In the genomic region with DNA sequence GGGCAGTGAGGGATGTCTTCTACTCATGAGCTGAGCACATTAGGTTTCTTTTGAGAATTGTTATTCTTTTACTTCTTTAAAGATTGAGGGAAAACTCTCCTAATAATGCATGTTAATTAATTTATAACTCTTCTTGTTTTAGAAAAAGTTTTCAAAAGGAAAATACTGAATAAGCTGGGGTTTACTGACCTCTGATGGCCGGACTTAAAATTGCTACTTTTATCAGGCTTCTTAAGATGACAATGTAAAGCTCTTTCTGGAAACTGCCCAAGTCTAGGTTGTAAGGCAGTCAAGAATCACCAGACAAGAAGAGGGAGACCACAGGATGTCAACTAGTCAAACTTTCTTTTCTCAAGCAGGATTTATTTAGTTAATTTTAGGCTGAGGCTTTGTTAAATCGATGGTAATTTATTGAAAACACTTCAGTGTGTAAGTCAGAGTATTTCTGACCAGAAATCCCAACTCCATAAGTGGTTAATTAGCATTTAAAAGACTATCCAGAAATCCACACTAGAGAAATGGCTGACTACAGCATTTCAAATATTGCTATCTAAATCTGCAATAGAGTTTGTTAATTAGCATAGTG, we compare ENCODE assay signal across 9 cellular contexts.
DNase-seq lines count a peak whose midpoint lies in the region; ATAC-seq and TF ChIP-seq lines count a peak whose summit lies in the region.
"Had no signal": no experiment of that assay in that cellular context is flagged by ENCODE, and none has a peak within 500 bp of the region (broad histone marks: within the 10 kb centered on the region; RNA-seq: fewer than 3 reads in every experiment).

No MANE protein-coding gene starts in this region.

- no peak overlapping the region for H3K27ac Mint-ChIP-seq in CD14-positive monocyte
- no peak overlapping the region for H3K27ac Mint-ChIP-seq in activated T-helper 2 cell treated with anti-CD3 and anti-CD28 coated beads, Interferon-gamma antibody, Interleukin-2, Interleukin-4, amounts not matched to agents 10 μg/mL and 5 μg/mL and 100 μg/mL, durations not matched to agents 14 hours and 24 hours and 36 hours
- H3K27ac Mint-ChIP-seq in naive thymus-derived CD4-positive, alpha-beta T cell: no peak overlapping the region

- H3K27me3 Mint-ChIP-seq in CD14-positive monocyte (ENCODE audit: low read depth in 3 of 3): no peaks in the 10 kb centered on the region
- no peaks in the 10 kb centered on the region for H3K27me3 Mint-ChIP-seq in activated T-helper 2 cell treated with anti-CD3 and anti-CD28 coated beads, Interferon-gamma antibody, Interleukin-2, Interleukin-4, amounts not matched to agents 10 μg/mL and 5 μg/mL and 100 μg/mL, durations not matched to agents 14 hours and 24 hours and 36 hours (ENCODE audit: low read depth)
- H3K27me3 Mint-ChIP-seq in naive thymus-derived CD4-positive, alpha-beta T cell: peaks cover 0 to 12% (median 0%) of the 10 kb centered on the region in 5 donors

- peaks cover 5% of the 10 kb centered on the region for H3K4me1 Mint-ChIP-seq in CD14-positive monocyte
- no peaks in the 10 kb centered on the region for H3K4me1 Mint-ChIP-seq in activated T-helper 2 cell treated with anti-CD3 and anti-CD28 coated beads, Interferon-gamma antibody, Interleukin-2, Interleukin-4, amounts not matched to agents 10 μg/mL and 5 μg/mL and 100 μg/mL, durations not matched to agents 14 hours and 24 hours and 36 hours (ENCODE audit: low read depth)
- H3K4me1 Mint-ChIP-seq in naive thymus-derived CD4-positive, alpha-beta T cell: no peaks in the 10 kb centered on the region

- H3K4me3 ChIP-seq in body of pancreas: no peak overlapping the region
- H3K4me3 ChIP-seq in naive thymus-derived CD4-positive, alpha-beta T cell (ENCODE audit: low read length): no peak overlapping the region

- H3K4me3 Mint-ChIP-seq in CD14-positive monocyte: no peak overlapping the region
- H3K4me3 Mint-ChIP-seq in activated T-helper 2 cell treated with anti-CD3 and anti-CD28 coated beads, Interferon-gamma antibody, Interleukin-2, Interleukin-4, amounts not matched to agents 10 μg/mL and 5 μg/mL and 100 μg/mL, durations not matched to agents 14 hours and 24 hours and 36 hours (ENCODE audit: low read depth): no peak overlapping the region
- no peak overlapping the region for H3K4me3 Mint-ChIP-seq in naive thymus-derived CD4-positive, alpha-beta T cell

- ATAC-seq in GM21576 (IDR thresholded peaks at IDR 0.05; ENCODE audit: unreplicated experiment) (peak; percentile 56), body of pancreas (peak; percentile 48), GM19023 (IDR thresholded peaks at IDR 0.05; ENCODE audit: unreplicated experiment) (no peak)
- ATAC-seq in naive thymus-derived CD4-positive, alpha-beta T cell: no peak

- no peak overlapping the region for H3K27ac ChIP-seq in body of pancreas
- H3K27ac ChIP-seq in naive thymus-derived CD4-positive, alpha-beta T cell (ENCODE audit: low read depth, low read length): no peak overlapping the region
- H3K27ac ChIP-seq: HL-60 had no signal

- no peaks in the 10 kb centered on the region for H3K36me3 ChIP-seq in body of pancreas (replicated peaks in 1 of 2; ENCODE audit: insufficient read depth in 1 of 2, low read depth in 2 of 2)
- H3K36me3 ChIP-seq in naive thymus-derived CD4-positive, alpha-beta T cell (ENCODE audit: control insufficient read depth in 2 of 3, insufficient read depth in 3 of 3, low read length in 3 of 3): no peaks in the 10 kb centered on the region

- WGBS in body of pancreas, 2 donors: 6 to 7% methylated on average over 2 of the region's 2 CpGs

- intact Hi-C loops in CD14-positive monocyte (cut with micrococcal nuclease): no loop called here
- intact Hi-C loops in body of pancreas (cut with DNase I): no loop called here
- intact Hi-C loops in activated T-helper 2 cell treated with anti-CD3 and anti-CD28 coated beads, Interferon-gamma antibody, Interleukin-2, Interleukin-4, amounts not matched to agents 10 μg/mL and 5 μg/mL and 100 μg/mL, durations not matched to agents 14 hours and 24 hours and 36 hours (cut with micrococcal nuclease): no loop called here
- intact Hi-C loops in naive thymus-derived CD4-positive, alpha-beta T cell (cut with micrococcal nuclease): no loop called here

- no peaks in the 10 kb centered on the region for H3K9me3 Mint-ChIP-seq in CD14-positive monocyte
- no peaks in the 10 kb centered on the region for H3K9me3 Mint-ChIP-seq in activated T-helper 2 cell treated with anti-CD3 and anti-CD28 coated beads, Interferon-gamma antibody, Interleukin-2, Interleukin-4, amounts not matched to agents 10 μg/mL and 5 μg/mL and 100 μg/mL, durations not matched to agents 14 hours and 24 hours and 36 hours
- peaks cover 0 to 1% (median 0%) of the 10 kb centered on the region in 11 donors for H3K9me3 Mint-ChIP-seq in naive thymus-derived CD4-positive, alpha-beta T cell

- no peak for TF ChIP-seq POLR2A in body of pancreas (IDR thresholded peaks at IDR 0.05)

- no peaks in the 10 kb centered on the region for H3K36me3 Mint-ChIP-seq in CD14-positive monocyte
- H3K36me3 Mint-ChIP-seq in activated T-helper 2 cell treated with anti-CD3 and anti-CD28 coated beads, Interferon-gamma antibody, Interleukin-2, Interleukin-4, amounts not matched to agents 10 μg/mL and 5 μg/mL and 100 μg/mL, durations not matched to agents 14 hours and 24 hours and 36 hours (ENCODE audit: low read depth): no peaks in the 10 kb centered on the region
- no peaks in the 10 kb centered on the region for H3K36me3 Mint-ChIP-seq in naive thymus-derived CD4-positive, alpha-beta T cell

- H3K4me1 ChIP-seq in body of pancreas: no peaks in the 10 kb centered on the region
- no peaks in the 10 kb centered on the region for H3K4me1 ChIP-seq in naive thymus-derived CD4-positive, alpha-beta T cell (ENCODE audit: control insufficient read depth in 2 of 2, insufficient read depth in 2 of 2, low read length in 2 of 2)

- CTCF ChIA-PET in naive thymus-derived CD4-positive, alpha-beta T cell (lab: Charles Lee): no interaction called here

- DNase-seq in CD14-positive monocyte (ENCODE audit: low spot score) (no peak), NCI-H2227 treated with DMSO at 0.1 percent for 48 hours (lab: John Stamatoyannopoulos, UW) (peak; percentile 64), body of pancreas (peak in 3 of 4 donors; percentile 14 to 37 (median 14)), lung microvascular endothelial cell (ENCODE audit: low read depth in 2 of 2) (peak; percentile 34 to 74)
- DNase-seq in activated T-helper 2 cell treated with anti-CD3 and anti-CD28 coated beads, Interferon-gamma antibody, Interleukin-2, Interleukin-4, amounts not matched to agents 10 μg/mL and 5 μg/mL and 100 μg/mL, durations not matched to agents 14 hours and 24 hours and 36 hours (ENCODE audit: low spot score): no peak
- no peak for DNase-seq in naive thymus-derived CD4-positive, alpha-beta T cell

- POLR2A ChIA-PET in naive thymus-derived CD4-positive, alpha-beta T cell (lab: Charles Lee): no interaction called here

- no peaks in the 10 kb centered on the region for H3K27me3 ChIP-seq in body of pancreas
- H3K27me3 ChIP-seq in naive thymus-derived CD4-positive, alpha-beta T cell (ENCODE audit: control insufficient read depth in 2 of 2, insufficient read depth in 2 of 2, low read length in 2 of 2): no peaks in the 10 kb centered on the region

- no peaks in the 10 kb centered on the region for H3K9me3 ChIP-seq in body of pancreas
- H3K9me3 ChIP-seq in naive thymus-derived CD4-positive, alpha-beta T cell (ENCODE audit: control insufficient read depth in 2 of 3, low read length in 3 of 3): no peaks in the 10 kb centered on the region

- TF ChIP-seq CTCF in CD14-positive monocyte (IDR thresholded peaks at IDR 0.05) (peak; percentile 45), body of pancreas (IDR thresholded peaks at IDR 0.05) (peak; percentile 8 to 53 (median 50))

Comparison
In these comparisons a context has a peak if more than half of its experiments do, and no peak if none do; other contexts are left out.
1. DNase-seq: peak in NCI-H2227 treated with DMSO at 0.1 percent for 48 hours (single experiment), body of pancreas (3 of 4) and lung microvascular endothelial cell (2 of 2); none in CD14-positive monocyte (single experiment), activated T-helper 2 cell treated with anti-CD3 and anti-CD28 coated beads, Interferon-gamma antibody, Interleukin-2, Interleukin-4, amounts not matched to agents 10 μg/mL and 5 μg/mL and 100 μg/mL, durations not matched to agents 14 hours and 24 hours and 36 hours (single experiment) and naive thymus-derived CD4-positive, alpha-beta T cell (0 of 9).
2. ATAC-seq: peak in GM21576 (single experiment) and body of pancreas (single experiment); none in naive thymus-derived CD4-positive, alpha-beta T cell (single experiment) and GM19023 (single experiment).